In the genomic region with DNA sequence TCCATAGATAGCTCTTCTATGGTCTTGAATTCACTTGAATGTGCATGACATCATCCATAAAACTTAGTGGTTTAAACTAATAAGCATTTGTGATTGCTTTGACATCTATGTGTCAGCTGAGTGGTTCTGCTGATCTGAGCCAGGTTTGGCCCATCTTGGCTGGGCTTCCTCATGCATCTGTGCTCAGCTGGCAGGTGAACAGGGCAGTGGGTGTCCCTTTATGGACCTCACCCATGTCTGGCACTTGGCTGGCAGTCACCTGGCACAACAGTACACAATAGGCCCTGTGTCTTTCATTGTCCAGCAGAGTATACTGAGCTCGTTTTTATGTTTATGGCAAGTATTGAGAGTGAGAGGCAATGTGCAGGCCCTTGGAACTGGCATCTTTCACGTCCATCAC, we compare ENCODE assay signal across 31 cellular contexts.
"Had no signal": no experiment of that assay in that cellular context is flagged by ENCODE, and none has a peak within 500 bp of the region (broad histone marks: within the 10 kb centered on the region; RNA-seq: fewer than 3 reads in every experiment).

No MANE protein-coding gene starts in this region.

- ATAC-seq: Panc1 had no signal

- H3K4me2 ChIP-seq: PC-9, SK-N-SH had no signal

- H3K9ac ChIP-seq: SK-N-SH had no signal

- H2AFZ ChIP-seq: PC-9 had no signal

- H3K4me1 ChIP-seq: SJSA1 had no signal

- H3K9me3 ChIP-seq: MG63, SJSA1, SK-N-SH had no signal

- DNase-seq: Kasumi-1, KG1, MG63, NCI-H1048, NCI-H1092 treated with DMSO at 0.1 percent for 48 hours, NCI-H1105 treated with DMSO at 0.1 percent for 48 hours, NCI-H1417, NCI-H1436, NCI-H146, NCI-H1694, NCI-H187, NCI-H1930, NCI-H2029 treated with DMSO at 0.1 percent for 48 hours, NCI-H2081 treated with DMSO at 0.1 percent for 48 hours, NCI-H2107, NCI-H2171, NCI-H226, NCI-H510A treated with DMSO at 0.1 percent for 48 hours, NCI-H524 treated with DMSO at 0.1 percent for 48 hours, NCI-H526 treated with DMSO at 0.1 percent for 48 hours, NCI-H774, PC-9, Right ventricle myocardium superior, SHP77 treated with DMSO at 0.1 percent for 48 hours, SK-N-SH, SW 1271, T-helper 1 cell had no signal

- H3K36me3 ChIP-seq: MG63, SJSA1 had no signal

- H3K27ac ChIP-seq: PC-9, RWPE1, SJSA1 had no signal

- FAIRE-seq: RCC 7860 had no signal

- H3K27me3 ChIP-seq: MG63, SJSA1 had no signal

- H3K4me3 ChIP-seq: MG63, PC-9, SJSA1 had no signal
